ENCODE assay signal across 35 cellular contexts in genomic region chr2:110834134-110834827, GRCh38.
"Had no signal": no experiment of that assay in that cellular context is flagged by ENCODE, and none has a peak within 500 bp of the region (broad histone marks: within the 10 kb centered on the region; RNA-seq: fewer than 3 reads in every experiment).

No MANE protein-coding gene starts in this region.

- H3K27ac ChIP-seq: brain microvascular endothelial cell, coronary artery, dorsolateral prefrontal cortex, gastroesophageal sphincter, heart left ventricle, left ventricle myocardium inferior, ovary, right lobe of liver, thoracic aorta, WERI-Rb-1 had no signal

- H3K27ac Mint-ChIP-seq: activated CD4-positive, alpha-beta memory T cell treated with anti-CD3 and anti-CD28 coated beads for 36 hours; activated CD4-positive, alpha-beta T cell treated with anti-CD3 and anti-CD28 coated beads, Interleukin-2, amount 10 ng/mL, durations not matched to agents 24 days and 14 days; activated naive CD4-positive, alpha-beta T cell treated with anti-CD3 and anti-CD28 coated beads for 36 hours; activated T-helper 1 cell treated with anti-CD3 and anti-CD28 coated beads, Interleukin-12 subunit alpha, Interleukin-12 subunit beta, Interleukin-2, Interleukin-4 antibody, amounts not matched to agents 30 ng/mL and 10 ng/mL and 1 ng/mL, durations not matched to agents 14 hours and 24 hours and 36 hours; effector memory CD8-positive, alpha-beta T cell; nephron progenitor cell; progenitor cell of endocrine pancreas; T-helper 17 cell had no signal

- H3K36me3 ChIP-seq: brain microvascular endothelial cell, gastroesophageal sphincter, heart left ventricle, left ventricle myocardium inferior, ovary, right lobe of liver, thoracic aorta, WERI-Rb-1 had no signal

- ATAC-seq: effector memory CD8-positive, alpha-beta T cell; gastroesophageal sphincter; heart left ventricle; mucosa of descending colon; right lobe of liver; stimulated activated naive CD8-positive, alpha-beta T cell treated with anti-CD3 and anti-CD28 coated beads, Interleukin-15, Interleukin-2, amounts not matched to agents 100 U/mL and 50 U/mL, for 24 hours; T-helper 17 cell had no signal

- DNase-seq: activated CD4-positive, alpha-beta memory T cell treated with anti-CD3 and anti-CD28 coated beads for 36 hours; activated CD4-positive, alpha-beta T cell treated with anti-CD3 and anti-CD28 coated beads, Interleukin-2, amount 10 ng/mL, durations not matched to agents 24 days and 14 days; activated CD4-positive, CD25-positive, alpha-beta regulatory T cell treated with anti-CD3 and anti-CD28 coated beads, Interleukin-2, amount 50 U/mL, for 72 hours; activated CD8-positive, alpha-beta memory T cell treated with anti-CD3 and anti-CD28 coated beads, Interleukin-2, amount 50 U/mL, for 4 hours; activated effector memory CD4-positive, alpha-beta T cell treated with anti-CD3 and anti-CD28 coated beads, Interleukin-2, amount 50 U/mL, for 16 hours; activated naive CD4-positive, alpha-beta T cell treated with anti-CD3 and anti-CD28 coated beads for 36 hours; activated T-cell treated with anti-CD3 and anti-CD28 coated beads, Interleukin-2, amount 50 U/mL, for 1 hour; amniotic stem cell; brain microvascular endothelial cell; dorsolateral prefrontal cortex; effector memory CD8-positive, alpha-beta T cell; erythroblast; heart left ventricle; hypothalamus; left ventricle myocardium inferior; mesendoderm; mucosa of descending colon; nephron progenitor cell; ovary; right lobe of liver; stimulated activated CD4-positive, alpha-beta T cell treated with anti-CD3 and anti-CD28 coated beads, Interleukin-4, amount 100 ng/mL, for 1 hour; stimulated activated naive CD8-positive, alpha-beta T cell treated with anti-CD3 and anti-CD28 coated beads, Interleukin-15, Interleukin-2, amounts not matched to agents 100 U/mL and 50 U/mL, for 24 hours; T-helper 17 cell; T1000; trophoblast cell; WERI-Rb-1 had no signal

- H3K4me3 Mint-ChIP-seq: activated CD4-positive, alpha-beta memory T cell treated with anti-CD3 and anti-CD28 coated beads for 36 hours; activated CD4-positive, alpha-beta T cell treated with anti-CD3 and anti-CD28 coated beads, Interleukin-2, amount 10 ng/mL, durations not matched to agents 24 days and 14 days; activated naive CD4-positive, alpha-beta T cell treated with anti-CD3 and anti-CD28 coated beads for 36 hours; activated T-helper 1 cell treated with anti-CD3 and anti-CD28 coated beads, Interleukin-12 subunit alpha, Interleukin-12 subunit beta, Interleukin-2, Interleukin-4 antibody, amounts not matched to agents 30 ng/mL and 10 ng/mL and 1 ng/mL, durations not matched to agents 14 hours and 24 hours and 36 hours; effector memory CD8-positive, alpha-beta T cell; nephron progenitor cell; T-helper 17 cell had no signal

- H3K4me3 ChIP-seq: coronary artery, dorsolateral prefrontal cortex, gastroesophageal sphincter, heart left ventricle, left ventricle myocardium inferior, lung, mucosa of descending colon, ovary, right lobe of liver, thoracic aorta had no signal

- H3K9me3 ChIP-seq: gastroesophageal sphincter, heart left ventricle, left ventricle myocardium inferior, mucosa of descending colon, ovary, right lobe of liver, thoracic aorta had no signal

- H3K36me3 Mint-ChIP-seq: activated CD4-positive, alpha-beta memory T cell treated with anti-CD3 and anti-CD28 coated beads for 36 hours had no signal

- H3K27me3 ChIP-seq: ovary had no signal

- FAIRE-seq: astrocyte, islet of Langerhans, urothelium cell line had no signal

- H3K4me1 ChIP-seq: gastroesophageal sphincter, heart left ventricle, left ventricle myocardium inferior, right lobe of liver had no signal

- H3K9me3 Mint-ChIP-seq: activated CD4-positive, alpha-beta memory T cell treated with anti-CD3 and anti-CD28 coated beads for 36 hours; activated CD4-positive, alpha-beta T cell treated with anti-CD3 and anti-CD28 coated beads, Interleukin-2, amount 10 ng/mL, durations not matched to agents 24 days and 14 days; activated naive CD4-positive, alpha-beta T cell treated with anti-CD3 and anti-CD28 coated beads for 36 hours; activated T-helper 1 cell treated with anti-CD3 and anti-CD28 coated beads, Interleukin-12 subunit alpha, Interleukin-12 subunit beta, Interleukin-2, Interleukin-4 antibody, amounts not matched to agents 30 ng/mL and 10 ng/mL and 1 ng/mL, durations not matched to agents 14 hours and 24 hours and 36 hours; effector memory CD8-positive, alpha-beta T cell; nephron progenitor cell had no signal
